Comparison of ENCODE assay signal across 1 cellular context in genomic region chr6:307874-308273, GRCh38.
TF ChIP-seq lines count a peak whose summit lies in the region.

No MANE protein-coding gene starts in this region.

TF ChIP-seq in HepG2, 621 proteins besides CTCF, POLR2A, EP300 and RAD21 (continued from another document):
- TF ChIP-seq PATZ1 (CRISPR knock-in tag; IDR thresholded peaks at IDR 0.05) (0 out of 2 replicates have a peak, but pooled peaks have one; percentile 15), MNT (IDR thresholded peaks at IDR 0.05) (peak; percentile 76), ZIK1 (CRISPR knock-in tag; IDR thresholded peaks at IDR 0.05; ENCODE audit: borderline replicate concordance, low read depth) (no peak), SMYD3 (CRISPR knock-in tag; IDR thresholded peaks at IDR 0.05) (no peak), MED8 (CRISPR knock-in tag; IDR thresholded peaks at IDR 0.05; ENCODE audit: insufficient replicate concordance) (no peak), ZNF253 (CRISPR knock-in tag; IDR thresholded peaks at IDR 0.05; ENCODE audit: borderline replicate concordance) (no peak)
TF ChIP-seq in HepG2: peak in this region for 2.
